10 cellular contexts compared by ENCODE assay signal in genomic region chr7:157309990-157310668, GRCh38. TPM values are rescaled to one million over a fixed set of nuclear protein-coding genes. Genes with fewer than 3 reads are reported as not detected.
DNase-seq lines count a peak whose midpoint lies in the region; ATAC-seq and TF ChIP-seq lines count a peak whose summit lies in the region.
"Had no signal": no experiment of that assay in that cellular context is flagged by ENCODE, and none has a peak within 500 bp of the region (broad histone marks: within the 10 kb centered on the region; RNA-seq: fewer than 3 reads in every experiment).

No MANE protein-coding gene starts in this region.

- no peak overlapping the region for H3K9ac ChIP-seq in BLaER1 treated with 17β-estradiol and CSF1 and Interleukin-3, amounts not matched to agents 10 nM and 100 nM
- H3K9ac ChIP-seq in MM.1S (ENCODE audit: low read length): no peak overlapping the region

- TF ChIP-seq CTCF in breast epithelium (IDR thresholded peaks at IDR 0.05) (no peak), prostate gland (IDR thresholded peaks at IDR 0.05) (no peak), MM.1S (IDR thresholded peaks at IDR 0.05; ENCODE audit: low read length) (no peak)

- H3K4me3 ChIP-seq in BLaER1 treated with 17β-estradiol and CSF1 and Interleukin-3, amounts not matched to agents 10 nM and 100 nM: no peak overlapping the region
- H3K4me3 ChIP-seq in breast epithelium (no peak overlapping the region), prostate gland (no peak overlapping the region), MM.1S (ENCODE audit: low read length) (no peak overlapping the region)

- no peaks in the 10 kb centered on the region for H3K9me2 ChIP-seq in MM.1S (replicated peaks; ENCODE audit: insufficient read depth, low read length)

- no peaks in the 10 kb centered on the region for H3K36me3 ChIP-seq in BLaER1 treated with 17β-estradiol and CSF1 and Interleukin-3, amounts not matched to agents 10 nM and 100 nM
- no peaks in the 10 kb centered on the region for H3K36me3 ChIP-seq in breast epithelium
- H3K36me3 ChIP-seq in prostate gland: no peaks in the 10 kb centered on the region
- H3K36me3 ChIP-seq in MM.1S (replicated peaks; ENCODE audit: insufficient read depth, low read length): no peaks in the 10 kb centered on the region

- peaks cover 30 to 82% (median 50%) of the 10 kb centered on the region in 10 experiments for H3K4me1 ChIP-seq in BLaER1 treated with 17β-estradiol and CSF1 and Interleukin-3, amounts not matched to agents 10 nM and 100 nM
- H3K4me1 ChIP-seq in breast epithelium (no peaks in the 10 kb centered on the region), prostate gland (replicated peaks) (no peaks in the 10 kb centered on the region), MM.1S (ENCODE audit: low read length) (no peaks in the 10 kb centered on the region)

- no peak for TF ChIP-seq POLR2A in breast epithelium (IDR thresholded peaks at IDR 0.05)
- no peak for TF ChIP-seq POLR2A in prostate gland (IDR thresholded peaks at IDR 0.05)

- no peaks in the 10 kb centered on the region for H3K9me3 ChIP-seq in BLaER1 treated with 17β-estradiol and CSF1 and Interleukin-3, amounts not matched to agents 10 nM and 100 nM (replicated peaks in 1 of 11)
- no peaks in the 10 kb centered on the region for H3K9me3 ChIP-seq in breast epithelium
- H3K9me3 ChIP-seq in prostate gland: no peaks in the 10 kb centered on the region
- H3K9me3 ChIP-seq in MM.1S (replicated peaks; ENCODE audit: insufficient read depth, low read length): no peaks in the 10 kb centered on the region

- intact Hi-C loops in breast epithelium (cut with DNase I; ENCODE audit: low total_unique reads) (loop anchor here (2.0 kb wide), 1 partner anchor 79 kb away; no protein-coding TSS in a partner anchor), prostate gland (cut with DNase I) (no loop called here)

- no peak for ATAC-seq in GM18498 (IDR thresholded peaks at IDR 0.05; ENCODE audit: unreplicated experiment)
- ATAC-seq: activated CD8-positive, alpha-beta memory T cell treated with anti-CD3 and anti-CD28 coated beads, Interleukin-2, amount 10 ng/mL, durations not matched to agents 7 days and 5 days had no signal

- peak overlapping the region in 7 of 11 experiments; percentile 2 to 99 (median 53); a peak in 9 of 22 replicates for H3K4me2 ChIP-seq in BLaER1 treated with 17β-estradiol and CSF1 and Interleukin-3, amounts not matched to agents 10 nM and 100 nM
- no peak overlapping the region for H3K4me2 ChIP-seq in MM.1S (ENCODE audit: low read depth, low read length)

- H3K27me3 ChIP-seq in BLaER1 treated with 17β-estradiol and CSF1 and Interleukin-3, amounts not matched to agents 10 nM and 100 nM: no peaks in the 10 kb centered on the region
- no peaks in the 10 kb centered on the region for H3K27me3 ChIP-seq in breast epithelium
- no peaks in the 10 kb centered on the region for H3K27me3 ChIP-seq in prostate gland (replicated peaks; ENCODE audit: insufficient read depth)
- no peaks in the 10 kb centered on the region for H3K27me3 ChIP-seq in MM.1S (replicated peaks; ENCODE audit: insufficient read depth, low read length)

- H2AFZ ChIP-seq in MM.1S (ENCODE audit: low read length): no peak overlapping the region

- no peaks in the 10 kb centered on the region for H3F3A ChIP-seq in MM.1S (ENCODE audit: insufficient read depth, low read length)

- 69% methylated on average over 10 of the region's 10 CpGs for whole genome bisulfite sequencing in prostate gland

- H4K20me1 ChIP-seq in BLaER1 treated with 17β-estradiol and CSF1 and Interleukin-3, amounts not matched to agents 10 nM and 100 nM: no peaks in the 10 kb centered on the region
- H4K20me1 ChIP-seq in MM.1S (ENCODE audit: insufficient read depth, low read length): no peaks in the 10 kb centered on the region

- no peak overlapping the region; a peak in 1 of 22 replicates for H3K27ac ChIP-seq in BLaER1 treated with 17β-estradiol and CSF1 and Interleukin-3, amounts not matched to agents 10 nM and 100 nM
- H3K27ac ChIP-seq in breast epithelium (peak overlapping the region; percentile 90 to 93), prostate gland (peak overlapping the region in 1 of 2 donors; percentile 46), MM.1S (ENCODE audit: low read length) (no peak overlapping the region)

- DNase-seq in NCI-H1048 (lab: John Stamatoyannopoulos, UW) (peak; percentile 13), breast epithelium (ENCODE audit: low spot score in 2 of 2) (peak in 1 of 2 donors; percentile 80), kidney tubule cell (ENCODE audit: low spot score) (peak; percentile 97), NOMO-1 treated with dmso at 0.1 percent for 144 hours (lab: John Stamatoyannopoulos, UW; ENCODE audit: unreplicated experiment) (no peak), prostate gland (ENCODE audit: low spot score) (no peak), MM.1S (no peak)
- DNase-seq: activated CD8-positive, alpha-beta memory T cell treated with anti-CD3 and anti-CD28 coated beads, Interleukin-2, amount 10 ng/mL, durations not matched to agents 7 days and 5 days; NCI-H2081 had no signal

- H3K79me2 ChIP-seq in MM.1S (ENCODE audit: low read length): no peaks in the 10 kb centered on the region

RNA-seq across cellular contexts. Expression of gene DNAJB6, which starts 26.7 kb away (rescaled TPM):
- total RNA-seq in breast epithelium (100 to 1,000 TPM in 2 of 3 donors, 10 to 100 TPM in 1; 73.8 to 136 (median 101) TPM), prostate gland (100 to 1,000 TPM in 1 of 2 donors, 10 to 100 TPM in 1; 68.3 to 199 TPM)

Comparison
In these comparisons a context has a peak if more than half of its experiments do, and no peak if none do; other contexts are left out.
1. H3K27ac ChIP-seq: peak in breast epithelium (2 of 2); none in BLaER1 treated with 17β-estradiol and CSF1 and Interleukin-3, amounts not matched to agents 10 nM and 100 nM (0 of 11) and MM.1S (single experiment).
2. DNase-seq: peak in NCI-H1048 (single experiment) and kidney tubule cell (single experiment); none in NOMO-1 treated with dmso at 0.1 percent for 144 hours (single experiment), prostate gland (single experiment) and MM.1S (single experiment).